8 cellular contexts compared by ENCODE assay signal in the genomic region with DNA sequence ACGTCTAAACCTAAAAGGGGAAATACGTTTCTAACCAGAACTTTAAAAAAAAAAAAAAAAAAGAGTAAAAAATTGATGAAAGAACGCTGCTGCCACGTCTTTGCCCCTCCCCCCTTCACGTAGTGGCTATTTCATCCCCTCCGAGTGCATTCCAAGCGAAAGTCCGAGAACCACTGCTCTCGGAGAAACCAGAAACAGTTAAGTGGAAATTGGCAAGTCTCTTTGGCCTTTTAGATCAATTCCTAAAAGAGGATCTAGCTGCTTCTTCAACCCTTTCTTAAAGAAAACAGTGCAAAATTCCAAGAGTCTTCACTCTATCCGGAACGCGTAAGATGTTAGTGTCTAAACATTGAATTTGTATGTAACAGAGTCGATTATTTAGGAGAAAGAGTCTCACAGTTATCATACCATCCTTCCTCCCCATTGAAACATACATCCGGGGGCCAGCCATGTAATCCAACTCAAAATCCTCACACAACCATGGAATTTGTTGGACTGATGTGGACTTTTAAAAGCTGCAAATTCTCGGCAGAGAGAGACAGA. TPM values are rescaled to one million over a fixed set of nuclear protein-coding genes. Genes with fewer than 3 reads are reported as not detected.
DNase-seq lines count a peak whose midpoint lies in the region; ATAC-seq, FAIRE-seq and TF ChIP-seq lines count a peak whose summit lies in the region.

No MANE protein-coding gene starts in this region.

- H3K9me3 Mint-ChIP-seq in Calu3 (ENCODE audit: low read depth, unreplicated experiment), result no peaks in the 10 kb centered on the region

- no peaks in the 10 kb centered on the region for H3K27me3 Mint-ChIP-seq in Calu3 (ENCODE audit: unreplicated experiment)

- peak overlapping the region; percentile 99 for H3K4me3 ChIP-seq in bronchial epithelial cell (ENCODE audit: low read depth, low read length)

- DNase-seq in Calu3 (peak; percentile 53), HuH-7.5 (ENCODE audit: low spot score) (peak; percentile 20), T-helper 2 cell (peak in 3 of 5 experiments; percentile 30 to 49 (median 36)), bronchial epithelial cell (ENCODE audit: low read depth) (peak; percentile 30), iris pigment epithelial cell (ENCODE audit: low read depth) (peak; percentile 86), NCI-H128 (lab: John Stamatoyannopoulos, UW; ENCODE audit: unreplicated experiment) (no peak)
- peak; percentile 62 for DNase-seq in stimulated activated CD4-positive, alpha-beta T cell treated with anti-CD3 and anti-CD28 coated beads, Interleukin-15, amount 100 ng/mL, for 24 hours

- CTCF ChIA-PET in Calu3 (lab: Charles Lee), result interaction anchor here (0.6 to 1.8 kb wide), 11 partner anchors 16 to 648 kb away, joined by 3 to 9 read pairs (median 4); partner anchors contain the start of genes ECD, FAM149B1 and NUDT13

- H3K27me3 ChIP-seq in bronchial epithelial cell (ENCODE audit: control insufficient read depth, insufficient read depth, low read length), result no peaks in the 10 kb centered on the region

- TF ChIP-seq CTCF in Calu3 (IDR thresholded peaks at IDR 0.05; ENCODE audit: unreplicated experiment) (no peak), bronchial epithelial cell (IDR thresholded peaks at IDR 0.05; ENCODE audit: insufficient read depth, low read length, severe bottlenecking) (no peak)

- no peaks in the 10 kb centered on the region for H3K4me1 Mint-ChIP-seq in Calu3 (ENCODE audit: low read depth, unreplicated experiment)

- peak overlapping the region; percentile 95 for H3K4me3 Mint-ChIP-seq in Calu3 (ENCODE audit: low read depth, unreplicated experiment)

- no peak for ATAC-seq in HG02623 (IDR thresholded peaks at IDR 0.05; ENCODE audit: unreplicated experiment)

- peaks cover 1% of the 10 kb centered on the region for H3K36me3 ChIP-seq in bronchial epithelial cell (ENCODE audit: control insufficient read depth, insufficient read depth, low read length)

- no peak for FAIRE-seq in bronchial epithelial cell (lab: Jason Lieb, UNC)

- intact Hi-C loops in Calu3 (cut with micrococcal nuclease; ENCODE audit: unreplicated experiment), result loop anchor here (2.0 kb wide), 1 partner anchor 63 kb away; no protein-coding TSS in a partner anchor

- peak overlapping the region; percentile 96 for H3K27ac Mint-ChIP-seq in Calu3 (ENCODE audit: unreplicated experiment)

- H3K36me3 Mint-ChIP-seq in Calu3 (ENCODE audit: insufficient read depth, unreplicated experiment), result peaks cover 33% of the 10 kb centered on the region

- no TSS peak for BruUV-seq in Calu3 (replicated peaks; lab: Mats Ljungman, UMichigan)

RNA-seq across cellular contexts. Expression of gene P4HA1, which starts 1.1 kb away (rescaled TPM):
- 20.3 and 20.9 TPM in 2 replicates for total RNA-seq in Calu3 (2022)
- total RNA-seq in bronchial epithelial cell, result 138 and 173 TPM in 2 replicates

RNA-seq across cellular contexts. Expression of gene NUDT13, which starts 14.7 kb away (rescaled TPM):
- total RNA-seq in Calu3 (2022), result 0.76 and 0.78 TPM in 2 replicates
- total RNA-seq in bronchial epithelial cell, result 0.64 and 1.1 TPM in 2 replicates
